In genomic region chr3:192921793-192922192, GRCh38 we compare ENCODE assay signal across 1 cellular context.
TF ChIP-seq lines count a peak whose summit lies in the region.

No MANE protein-coding gene starts in this region.

TF ChIP-seq in A549, 52 proteins besides CTCF, POLR2A, EP300 and RAD21 (continued from another document):
- TF ChIP-seq FOXS1 (CRISPR knock-in tag; IDR thresholded peaks at IDR 0.05) (no peak), ELK1 (IDR thresholded peaks at IDR 0.05; ENCODE audit: low read depth, low read length) (no peak)
